In the genomic region with DNA sequence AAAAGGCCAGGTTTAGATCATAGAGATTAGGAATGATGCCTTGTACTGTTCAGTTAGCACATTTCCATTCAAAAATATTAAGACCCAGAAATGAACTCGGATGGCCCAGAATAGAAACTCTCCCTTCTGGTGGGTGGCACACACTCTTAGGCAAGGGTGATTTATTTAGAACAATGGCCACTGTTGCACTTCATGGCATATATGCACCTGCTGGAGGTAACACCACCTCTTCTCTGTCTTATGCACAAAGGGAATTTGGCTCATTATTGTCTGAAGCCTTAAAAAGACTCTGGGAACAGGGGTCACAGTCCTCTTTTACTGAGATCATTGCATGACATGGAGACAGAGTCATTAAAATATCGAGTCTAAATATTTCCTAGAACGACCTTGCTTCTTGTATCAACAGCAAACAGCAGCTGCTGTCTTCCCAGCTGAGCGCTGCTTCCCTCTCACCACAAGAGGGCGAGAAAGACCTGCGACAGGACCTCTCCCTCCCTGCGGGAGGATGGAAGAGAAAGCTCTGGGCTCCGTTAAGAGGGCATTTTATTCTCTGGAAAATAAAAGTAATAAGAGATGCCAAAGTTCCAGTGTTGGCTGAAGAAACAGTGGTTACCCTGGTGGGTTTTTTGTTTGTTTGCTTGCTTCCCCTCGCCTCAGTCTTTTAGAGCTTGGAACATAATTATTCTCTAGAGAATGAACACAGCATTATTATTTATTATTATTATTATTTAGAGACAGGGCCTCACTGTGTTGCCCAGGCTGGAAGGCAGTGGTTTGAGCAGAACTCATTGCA, we compare ENCODE assay signal across 8 cellular contexts. TPM values are rescaled to one million over a fixed set of nuclear protein-coding genes. Genes with fewer than 3 reads are reported as not detected.
DNase-seq lines count a peak whose midpoint lies in the region; ATAC-seq lines count a peak whose summit lies in the region.

No MANE protein-coding gene starts in this region.

- peak; percentile 84 for DNase-seq in DMS 273 (lab: John Stamatoyannopoulos, UW; ENCODE audit: unreplicated experiment)
- DNase-seq in HT1080 (ENCODE audit: low read depth): peak; percentile 63
- peak; percentile 60 for DNase-seq in NOMO-1 treated with dmso at 0.1 percent for 144 hours (lab: John Stamatoyannopoulos, UW; ENCODE audit: unreplicated experiment)
- DNase-seq in activated CD8-positive, alpha-beta memory T cell treated with anti-CD3 and anti-CD28 coated beads, Interleukin-2, amount 50 U/mL, for 1 hour (ENCODE audit: extremely low read depth): peak; percentile 33
- peak; percentile 89 for DNase-seq in epidermal melanocyte (ENCODE audit: insufficient read length, low spot score)
- DNase-seq in mucosa of gallbladder (ENCODE audit: low spot score): peak; percentile 78
- DNase-seq in stimulated activated CD8-positive, alpha-beta memory T cell treated with anti-CD3 and anti-CD28 coated beads, Interleukin-7, amount 100 ng/mL, for 4 hours (ENCODE audit: low read depth in 2 of 2): peak; percentile 31 to 45

- ATAC-seq in GM21367 (IDR thresholded peaks at IDR 0.05; ENCODE audit: unreplicated experiment): peak; percentile 95

RNA-seq across cellular contexts. Expression of gene BAMBI, which starts 13.5 kb away (rescaled TPM):
- 3.9 and 5.2 TPM in 2 replicates for total RNA-seq in HT1080 (2014; rRNA removed; shearing (Covaris generic))
- polyA plus RNA-seq in HT1080 (2015; cell fraction: cytosol; rRNA removed): 3.3 and 4.3 TPM in 2 replicates
- 2.7 and 3.2 TPM in 2 replicates for polyA plus RNA-seq in HT1080 (2015; cell fraction: nucleus; rRNA removed)
- 19.4 TPM for total RNA-seq in mucosa of gallbladder

Comparison
In these comparisons a context has a peak if more than half of its experiments do, and no peak if none do; other contexts are left out.
1. Peak in every context shown above with its lines: DNase-seq and ATAC-seq.
2. DNase-seq: peak in every context shown above with its lines; median percentile 89 in epidermal melanocyte; 84 in DMS 273; 78 in mucosa of gallbladder; 63 in HT1080; 60 in NOMO-1 treated with dmso at 0.1 percent for 144 hours; 38 in stimulated activated CD8-positive, alpha-beta memory T cell treated with anti-CD3 and anti-CD28 coated beads, Interleukin-7, amount 100 ng/mL, for 4 hours; 33 in activated CD8-positive, alpha-beta memory T cell treated with anti-CD3 and anti-CD28 coated beads, Interleukin-2, amount 50 U/mL, for 1 hour.